Comparison of ENCODE assay signal across 27 cellular contexts in the genomic region with DNA sequence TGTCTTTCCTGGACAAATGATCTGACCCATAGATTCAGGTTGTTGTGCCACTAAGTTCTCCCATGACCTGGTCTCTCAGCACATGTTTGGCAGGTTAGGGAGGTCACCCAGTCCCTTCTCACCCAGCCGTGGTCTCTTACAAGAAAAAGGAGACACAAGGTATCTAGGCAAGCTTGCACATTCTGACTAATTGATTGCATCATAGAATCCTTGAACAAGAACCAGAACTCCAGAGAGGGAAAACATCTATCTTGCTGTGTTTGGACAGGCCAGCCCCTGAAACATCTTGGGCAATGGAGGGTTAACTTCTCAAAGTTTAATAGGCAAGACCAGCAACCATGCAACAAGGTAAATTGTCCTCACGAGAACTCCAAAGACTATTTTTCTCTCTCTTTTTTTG. TPM values are rescaled to one million over a fixed set of nuclear protein-coding genes. Genes with fewer than 3 reads are reported as not detected.
DNase-seq lines count a peak whose midpoint lies in the region; ATAC-seq and TF ChIP-seq lines count a peak whose summit lies in the region.
"Had no signal": no experiment of that assay in that cellular context is flagged by ENCODE, and none has a peak within 500 bp of the region (broad histone marks: within the 10 kb centered on the region; RNA-seq: fewer than 3 reads in every experiment).

No MANE protein-coding gene starts in this region.

- H2BK120ac ChIP-seq in IMR-90 (ENCODE audit: low read depth, low read length): no peak overlapping the region

- H3K9ac ChIP-seq in IMR-90 (ENCODE audit: low read depth, low read length) (no peak overlapping the region), SK-N-SH (no peak overlapping the region)

- no peaks in the 10 kb centered on the region for H3K9me1 ChIP-seq in IMR-90 (ENCODE audit: insufficient read depth, low read length)

- in situ Hi-C loops in IMR-90 (cut with MboI; ENCODE audit: low sequenced_read_pairs): no loop called here

- no peak overlapping the region for H4K5ac ChIP-seq in IMR-90 (ENCODE audit: low read depth, low read length)

- POLR2A ChIA-PET in IMR-90 (lab: Charles Lee; ENCODE audit: unreplicated experiment): no interaction called here
- POLR2A ChIA-PET in SK-N-SH (lab: Yijun Ruan, JAX): no interaction called here

- H2BK15ac ChIP-seq in IMR-90 (ENCODE audit: low read depth, low read length): no peak overlapping the region

- dilution Hi-C loops in IMR-90 (cut with HindIII; ENCODE audit: low sequenced_read_pairs, unreplicated experiment): no loop called here

- H3K79me1 ChIP-seq in IMR-90 (ENCODE audit: low read depth in 1 of 2, low read length in 2 of 2): no peaks in the 10 kb centered on the region

- H3K9me3 ChIP-seq in IMR-90 (ENCODE audit: control insufficient read depth, insufficient read depth, low read length) (peaks cover 2% of the 10 kb centered on the region; the same call in 1 of the 2 replicates), SK-N-SH (no peaks in the 10 kb centered on the region)
- H3K9me3 ChIP-seq: stomach, tibial artery had no signal

- ATAC-seq in IMR-90 (ENCODE audit: low read depth): no peak
- ATAC-seq: naive thymus-derived CD8-positive, alpha-beta T cell; WTC11 had no signal

- TF ChIP-seq EP300 in SK-N-SH (IDR thresholded peaks at IDR 0.05; ENCODE audit: borderline replicate concordance in 1 of 2, low read depth in 1 of 2, low read length in 1 of 2): no peak

- H4K91ac ChIP-seq in IMR-90 (ENCODE audit: insufficient read depth, low read depth, low read length): no peak overlapping the region

- no peak overlapping the region for H3K4me3 ChIP-seq in IMR-90 (ENCODE audit: insufficient read depth, low read depth, low read length)
- H3K4me3 ChIP-seq in cardiac fibroblast (replicated peaks in 1 of 2; ENCODE audit: low read depth in 2 of 2, low read length in 2 of 2): no peak overlapping the region
- no peak overlapping the region for H3K4me3 ChIP-seq in SK-N-SH (ENCODE audit: low read depth in 2 of 2, low read length in 1 of 2)
- H3K4me3 ChIP-seq: esophagus muscularis mucosa, smooth muscle cell, stomach, tibial artery had no signal

- H3K36me3 ChIP-seq in IMR-90 (ENCODE audit: control insufficient read depth, insufficient read depth, low read length) (no peaks in the 10 kb centered on the region), SK-N-SH (replicated peaks in 1 of 2; ENCODE audit: control insufficient read depth in 1 of 2, insufficient read depth in 2 of 2, low read length in 1 of 2) (no peaks in the 10 kb centered on the region)
- H3K36me3 ChIP-seq: esophagus muscularis mucosa, stomach, tibial artery had no signal

- H3K27ac ChIP-seq in IMR-90 (ENCODE audit: insufficient read depth, low read length) (no peak overlapping the region), SK-N-SH (ENCODE audit: low read depth in 2 of 2, low read length in 1 of 2) (no peak overlapping the region)
- H3K27ac ChIP-seq: esophagus muscularis mucosa, stomach, tibial artery had no signal

- H2BK5ac ChIP-seq in IMR-90 (ENCODE audit: low read depth, low read length, poor library complexity, severe bottlenecking): no peak overlapping the region

- intact Hi-C loops in IMR-90 (cut with micrococcal nuclease): loop anchor here (1.0 to 5.0 kb wide), 2 partner anchors 14 to 38 kb away; no protein-coding TSS in a partner anchor

- H3K18ac ChIP-seq in IMR-90 (ENCODE audit: low read depth, low read length): no peak overlapping the region

- no peak overlapping the region for H3K56ac ChIP-seq in IMR-90 (ENCODE audit: extremely low read depth, insufficient read depth, low read length)

- peaks cover 30% of the 10 kb centered on the region for H3K27me3 ChIP-seq in IMR-90 (ENCODE audit: control insufficient read depth, insufficient read depth, low read length)
- no peaks in the 10 kb centered on the region; the same call in 1 of the 2 replicates for H3K27me3 ChIP-seq in SK-N-SH (ENCODE audit: insufficient read depth)
- H3K27me3 ChIP-seq: esophagus muscularis mucosa had no signal

- TF ChIP-seq CTCF in IMR-90 (conservative IDR thresholded peaks at IDR 0.05; ENCODE audit: low read depth, low read length) (no peak), cardiac fibroblast (IDR thresholded peaks at IDR 0.05; ENCODE audit: low read depth, low read length) (no peak), SK-N-SH (IDR thresholded peaks at IDR 0.05) (no peak)

- H2AFZ ChIP-seq in IMR-90 (replicated peaks; ENCODE audit: low read length, poor library complexity): no peak overlapping the region
- no peak overlapping the region for H2AFZ ChIP-seq in SK-N-SH (ENCODE audit: low read depth)

- no peaks in the 10 kb centered on the region for H4K20me1 ChIP-seq in IMR-90 (ENCODE audit: insufficient read depth, low read length)
- H4K20me1 ChIP-seq in SK-N-SH (ENCODE audit: insufficient read depth): no peaks in the 10 kb centered on the region

- no peak overlapping the region for H2BK20ac ChIP-seq in IMR-90 (ENCODE audit: low read depth, low read length)

- no peak overlapping the region for H3K14ac ChIP-seq in IMR-90 (replicated peaks; ENCODE audit: low read depth, low read length)

- no peak for TF ChIP-seq POLR2A in IMR-90 (IDR thresholded peaks at IDR 0.05; ENCODE audit: low read depth, low read length)

- peaks cover 3% of the 10 kb centered on the region for H3F3A ChIP-seq in SK-N-SH (replicated peaks; ENCODE audit: insufficient read depth)

- no peak for TF ChIP-seq RAD21 in IMR-90 (IDR thresholded peaks at IDR 0.05; ENCODE audit: low read length)
- no peak for TF ChIP-seq RAD21 in SK-N-SH (IDR thresholded peaks at IDR 0.05; ENCODE audit: low read length)

- no peak overlapping the region for H4K8ac ChIP-seq in IMR-90 (ENCODE audit: low read depth in 2 of 2, low read length in 2 of 2)

- no peak overlapping the region for H3K23ac ChIP-seq in IMR-90 (ENCODE audit: low read depth, low read length)

- no peaks in the 10 kb centered on the region for H3K79me2 ChIP-seq in SK-N-SH (ENCODE audit: insufficient read depth)

- H2AK5ac ChIP-seq in IMR-90 (ENCODE audit: low read depth, low read length): no peak overlapping the region

- H3K4me2 ChIP-seq in IMR-90 (ENCODE audit: low read depth, low read length): no peak overlapping the region
- no peak overlapping the region for H3K4me2 ChIP-seq in SK-N-SH
- H3K4me2 ChIP-seq: smooth muscle cell had no signal

- peak; percentile 27 for DNase-seq in AG20443 (ENCODE audit: low spot score)
- DNase-seq in IMR-90: peak; percentile 17
- peak; percentile 46 to 51 for DNase-seq in cardiac fibroblast (ENCODE audit: low read depth in 2 of 2)
- DNase-seq in iris pigment epithelial cell (ENCODE audit: low read depth): peak; percentile 61
- no peak for DNase-seq in activated CD8-positive, alpha-beta memory T cell treated with anti-CD3 and anti-CD28 coated beads, Interleukin-2, amount 50 U/mL, for 48 hours
- no peak for DNase-seq in SK-N-SH
- no peak for DNase-seq in RKO (ENCODE audit: low spot score)
- DNase-seq in NCI-H82 (lab: John Stamatoyannopoulos, UW): no peak
- DNase-seq: activated CD4-positive, alpha-beta T cell treated with anti-CD3 and anti-CD28 coated beads, Interleukin-2, amount 10 ng/mL, durations not matched to agents 7 days and 5 days; activated naive CD4-positive, alpha-beta T cell treated with anti-CD3 and anti-CD28 coated beads, Interleukin-2, amount 10 ng/mL, durations not matched to agents 7 days and 5 days; cortex of kidney; glutamatergic neuron; KG1; naive thymus-derived CD8-positive, alpha-beta T cell; NCI-H1436 treated with DMSO at 0.1 percent for 48 hours; NCI-H510A treated with DMSO at 0.1 percent for 48 hours; NK-92 treated with Interleukin-12 subunit alpha and Interleukin-12 subunit beta, amount 100 ng/mL, for 24 hours; occipital lobe; SHP77; stimulated activated CD4-positive, alpha-beta T cell treated with anti-CD3 and anti-CD28 coated beads, Interleukin-2, amount 100 ng/mL, for 24 hours; stomach; T1000; tibial artery had no signal

- no peaks in the 10 kb centered on the region for H3K4me1 ChIP-seq in IMR-90 (ENCODE audit: control insufficient read depth, insufficient read depth, low read length)
- H3K4me1 ChIP-seq in SK-N-SH (ENCODE audit: control insufficient read depth in 1 of 2, insufficient read depth in 2 of 2, low read depth in 1 of 2, low read length in 1 of 2): no peaks in the 10 kb centered on the region; a peak in 1 of 4 replicates
- H3K4me1 ChIP-seq: esophagus muscularis mucosa, stomach, tibial artery had no signal

- H3K9me2 ChIP-seq in SK-N-SH: no peaks in the 10 kb centered on the region

- no TSS peak for BruUV-seq in IMR-90 (replicated peaks; lab: Mats Ljungman, UMichigan)

- no peak overlapping the region for H2AK9ac ChIP-seq in IMR-90 (replicated peaks; ENCODE audit: low read depth, low read length, poor library complexity)

- WGBS in IMR-90 (ENCODE audit: extremely low coverage in 2 of 2, insufficient read length in 1 of 2), 2 experiments: no CpG with 5 or more reads among the region's 2 CpGs
- 61% methylated on average over 2 of the region's 2 CpGs for WGBS in SK-N-SH (ENCODE audit: low lambda C conversion rate)

- no peak overlapping the region for H3K4ac ChIP-seq in IMR-90 (ENCODE audit: low read depth, low read length)

- CTCF ChIA-PET in IMR-90 (lab: Yijun Ruan, JAX): no interaction called here
- CTCF ChIA-PET in SK-N-SH (lab: Yijun Ruan, JAX): interaction anchor here (1.4 kb wide), 1 partner anchor 18 kb away, joined by 3 read pairs; no protein-coding TSS in a partner anchor

TF ChIP-seq in IMR-90, 13 proteins besides CTCF, POLR2A, EP300 and RAD21:
- TF ChIP-seq RCOR1 (IDR thresholded peaks at IDR 0.05; ENCODE audit: insufficient replicate concordance, low read length) (no peak), CEBPB (IDR thresholded peaks at IDR 0.05; ENCODE audit: low read depth, low read length) (peak; percentile 79)

TF ChIP-seq in SK-N-SH, 30 proteins besides CTCF, POLR2A, EP300 and RAD21 (continues in another document):
- no peak for TF ChIP-seq TCF12 (IDR thresholded peaks at IDR 0.05)
- no peak for TF ChIP-seq ELF1 (IDR thresholded peaks at IDR 0.05)
- no peak for TF ChIP-seq RXRA (IDR thresholded peaks at IDR 0.05; ENCODE audit: borderline replicate concordance, low read depth)
- TF ChIP-seq FOXM1 (IDR thresholded peaks at IDR 0.05; ENCODE audit: low read depth): no peak

RNA-seq across cellular contexts. Expression of a gene that starts 8.5 kb away (rescaled TPM):
- total RNA-seq in IMR-90 (2012; rRNA removed): 90.5 and 107 TPM in 2 replicates
- polyA plus RNA-seq in IMR-90 (2012; rRNA removed): 47.7 and 53.7 TPM in 2 replicates
- polyA plus RNA-seq in IMR-90 (2012; cell fraction: cytosol; rRNA removed): 31.0 and 34.7 TPM in 2 replicates
- polyA plus RNA-seq in IMR-90 (2012; cell fraction: nucleus; rRNA removed; ENCODE audit: low replicate concordance): 30.4 and 36.1 TPM in 2 replicates
- polyA plus RNA-seq in SK-N-SH (2012; rRNA removed): 32.0 and 38.7 TPM in 2 replicates
- 35.7 and 35.8 TPM in 2 replicates for polyA plus RNA-seq in SK-N-SH (2012; cell fraction: cytosol; rRNA removed)
- 38.1 and 44.0 TPM in 2 replicates for polyA plus RNA-seq in SK-N-SH (2012; cell fraction: nucleus; rRNA removed)

RNA-seq across cellular contexts. Expression of a gene that starts 49.6 kb away (rescaled TPM):
- total RNA-seq in IMR-90 (2012; rRNA removed): under 0.01 TPM in 1 of 2 replicates, not detected in the other
- 0.03 and 0.07 TPM in 2 replicates for polyA plus RNA-seq in IMR-90 (2012; rRNA removed)
- 0.12 TPM in 1 of 2 replicates, not detected in the other for polyA plus RNA-seq in IMR-90 (2012; cell fraction: cytosol; rRNA removed)
- polyA plus RNA-seq in IMR-90 (2012; cell fraction: nucleus; rRNA removed; ENCODE audit: low replicate concordance): 0.10 and 0.11 TPM in 2 replicates
- 0.06 and 0.10 TPM in 2 replicates for polyA plus RNA-seq in SK-N-SH (2012; rRNA removed)
- 0.03 and 0.08 TPM in 2 replicates for polyA plus RNA-seq in SK-N-SH (2012; cell fraction: cytosol; rRNA removed)
- 0.19 and 0.25 TPM in 2 replicates for polyA plus RNA-seq in SK-N-SH (2012; cell fraction: nucleus; rRNA removed)
- total RNA-seq: cardiac septum had no signal

Comparison
In these comparisons a context has a peak if more than half of its experiments do, and no peak if none do; other contexts are left out.
1. DNase-seq: peak in AG20443 (single experiment), IMR-90 (single experiment), cardiac fibroblast (2 of 2) and iris pigment epithelial cell (single experiment); none in activated CD8-positive, alpha-beta memory T cell treated with anti-CD3 and anti-CD28 coated beads, Interleukin-2, amount 50 U/mL, for 48 hours (single experiment), SK-N-SH (single experiment), RKO (single experiment) and NCI-H82 (single experiment).